Comparison of ENCODE assay signal across 18 cellular contexts in the genomic region with DNA sequence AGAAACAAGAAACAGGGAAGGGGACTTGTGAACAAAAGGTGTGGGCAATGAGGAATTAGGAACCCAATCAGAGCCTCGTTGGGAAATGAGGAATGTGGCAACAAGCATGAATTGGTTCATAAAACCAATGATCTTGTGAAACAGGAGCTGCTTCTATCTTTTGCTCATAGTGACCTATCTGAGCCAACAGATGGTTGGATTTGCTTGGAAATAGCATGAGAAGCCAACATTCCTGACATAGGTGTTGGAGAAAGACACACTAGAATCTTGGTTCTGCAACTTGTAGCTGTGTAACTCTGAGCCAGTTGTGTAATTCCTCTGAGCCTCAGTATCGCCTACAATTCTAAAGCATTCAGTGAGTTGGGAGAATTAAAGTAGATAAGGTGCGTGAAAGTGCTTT.
"Had no signal": no experiment of that assay in that cellular context is flagged by ENCODE, and none has a peak within 500 bp of the region (broad histone marks: within the 10 kb centered on the region; RNA-seq: fewer than 3 reads in every experiment).

No MANE protein-coding gene starts in this region.

- ATAC-seq: heart left ventricle; mucosa of descending colon; naive thymus-derived CD8-positive, alpha-beta T cell; psoas muscle; right lobe of liver; stimulated activated naive B cell treated with anti-CD40 and anti-IgM and Interleukin-4, amounts not matched to agents 10 μg/mL and 1 μg/mL and 100 μg/mL, for 72 hours; stimulated activated naive CD8-positive, alpha-beta T cell treated with anti-CD3 and anti-CD28 coated beads, Interleukin-15, amount 100 ng/mL, for 72 hours had no signal

- H3K36me3 ChIP-seq: esophagus squamous epithelium, heart left ventricle, neutrophil, right lobe of liver, spleen had no signal

- H3K4me3 Mint-ChIP-seq: naive thymus-derived CD8-positive, alpha-beta T cell; stimulated activated naive B cell treated with anti-CD40 and anti-IgM and Interleukin-4, amounts not matched to agents 10 μg/mL and 1 μg/mL and 100 μg/mL, for 72 hours; stimulated activated naive CD8-positive, alpha-beta T cell treated with anti-CD3 and anti-CD28 coated beads, Interleukin-15, amount 100 ng/mL, for 72 hours had no signal

- H3K27ac Mint-ChIP-seq: naive thymus-derived CD8-positive, alpha-beta T cell; stimulated activated naive B cell treated with anti-CD40 and anti-IgM and Interleukin-4, amounts not matched to agents 10 μg/mL and 1 μg/mL and 100 μg/mL, for 72 hours; stimulated activated naive CD8-positive, alpha-beta T cell treated with anti-CD3 and anti-CD28 coated beads, Interleukin-15, amount 100 ng/mL, for 72 hours had no signal

- H3K4me1 ChIP-seq: esophagus squamous epithelium, heart left ventricle, psoas muscle, right lobe of liver, spleen, testis, tibial nerve had no signal

- H3K27me3 ChIP-seq: esophagus squamous epithelium, heart left ventricle, right lobe of liver, spleen, testis, tibial nerve had no signal

- H3K27ac ChIP-seq: esophagus squamous epithelium, heart left ventricle, neutrophil, psoas muscle, right lobe of liver, spleen, testis, tibial nerve had no signal

- H3K9me3 ChIP-seq: neutrophil, right lobe of liver, testis had no signal

- H3K4me3 ChIP-seq: esophagus squamous epithelium, heart left ventricle, mucosa of descending colon, psoas muscle, right lobe of liver, spleen, testis, tibial nerve had no signal

- DNase-seq: effector memory CD4-positive, alpha-beta T cell; esophagus squamous epithelium; heart left ventricle; hypothalamus; kidney glomerular epithelial cell; mucosa of descending colon; naive thymus-derived CD8-positive, alpha-beta T cell; psoas muscle; retina; right lobe of liver; spleen; stimulated activated CD4-positive, alpha-beta T cell treated with anti-CD3 and anti-CD28 coated beads, Interleukin-2, amount 100 ng/mL, for 24 hours; stimulated activated CD4-positive, alpha-beta T cell treated with anti-CD3 and anti-CD28 coated beads, Interleukin-4, amount 100 ng/mL, for 4 hours; stimulated activated naive B cell treated with anti-CD40 and anti-IgM and Interleukin-4, amounts not matched to agents 10 μg/mL and 1 μg/mL and 100 μg/mL, for 72 hours; stimulated activated naive CD8-positive, alpha-beta T cell treated with anti-CD3 and anti-CD28 coated beads, Interleukin-15, amount 100 ng/mL, for 72 hours; testis had no signal
